Comparison of ENCODE assay signal across 19 cellular contexts in the genomic region with DNA sequence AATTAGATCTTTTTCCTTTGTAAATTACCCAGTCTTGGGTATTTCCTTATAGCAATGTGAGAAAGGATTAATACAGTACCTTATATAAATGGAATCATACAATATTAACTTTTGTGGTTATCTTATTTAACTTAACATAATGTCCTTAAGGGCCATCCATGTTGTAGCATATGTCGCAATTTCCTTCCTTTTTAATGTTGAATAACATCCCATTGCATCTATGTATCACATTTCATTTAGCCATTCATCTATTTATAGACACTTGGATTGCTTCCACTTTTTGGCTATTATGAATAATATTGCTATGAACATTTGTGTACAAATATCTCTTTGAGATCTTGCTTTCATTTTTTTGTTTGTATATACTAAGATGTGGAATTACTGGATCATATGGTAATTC.
"Had no signal": no experiment of that assay in that cellular context is flagged by ENCODE, and none has a peak within 500 bp of the region (broad histone marks: within the 10 kb centered on the region; RNA-seq: fewer than 3 reads in every experiment).

No MANE protein-coding gene starts in this region.

- H3K27me3 ChIP-seq: brain microvascular endothelial cell, foreskin keratinocyte, suprapubic skin had no signal

- H3K36me3 Mint-ChIP-seq: activated naive CD8-positive, alpha-beta T cell treated with anti-CD3 and anti-CD28 coated beads, Interleukin-2, amount 10 ng/mL, durations not matched to agents 7 days and 5 days; natural killer cell had no signal

- H3K4me1 Mint-ChIP-seq: activated naive CD8-positive, alpha-beta T cell treated with anti-CD3 and anti-CD28 coated beads, Interleukin-2, amount 10 ng/mL, durations not matched to agents 7 days and 5 days; memory B cell; natural killer cell had no signal

- H3K27me3 Mint-ChIP-seq: memory B cell had no signal

- H3K4me3 Mint-ChIP-seq: activated naive CD8-positive, alpha-beta T cell treated with anti-CD3 and anti-CD28 coated beads, Interleukin-2, amount 10 ng/mL, durations not matched to agents 7 days and 5 days; memory B cell; natural killer cell had no signal

- H3K4me3 ChIP-seq: mucosa of descending colon, skin epidermis, suprapubic skin had no signal

- DNase-seq: activated CD4-positive, alpha-beta T cell treated with anti-CD3 and anti-CD28 coated beads, Interleukin-2, amount 50 U/mL, for 1 hour; activated CD8-positive, alpha-beta memory T cell treated with anti-CD3 and anti-CD28 coated beads for 24 hours; activated naive CD8-positive, alpha-beta T cell treated with anti-CD3 and anti-CD28 coated beads, Interleukin-2, amount 10 ng/mL, durations not matched to agents 7 days and 5 days; anterior cingulate cortex; brain microvascular endothelial cell; foreskin keratinocyte; kidney glomerular epithelial cell; left ventricle myocardium superior; mucosa of descending colon; natural killer cell; stimulated activated CD4-positive, alpha-beta T cell treated with anti-CD3 and anti-CD28 coated beads, Interleukin-4, amount 100 ng/mL, for 4 hours; stimulated activated CD8-positive, alpha-beta memory T cell treated with anti-CD3 and anti-CD28 coated beads, Interleukin-4, amount 100 ng/mL, for 48 hours; stimulated activated naive CD8-positive, alpha-beta T cell treated with anti-CD3 and anti-CD28 coated beads, Interleukin-15, Interleukin-2, amounts not matched to agents 100 U/mL and 50 U/mL, for 24 hours; trophoblast cell had no signal

- H3K27ac ChIP-seq: brain microvascular endothelial cell, epithelial cell of prostate, foreskin keratinocyte, skin epidermis, suprapubic skin had no signal

- H3K9me3 ChIP-seq: mucosa of descending colon had no signal

- H3K27ac Mint-ChIP-seq: activated naive CD8-positive, alpha-beta T cell treated with anti-CD3 and anti-CD28 coated beads, Interleukin-2, amount 10 ng/mL, durations not matched to agents 7 days and 5 days; memory B cell; natural killer cell had no signal

- H3K4me1 ChIP-seq: foreskin keratinocyte, suprapubic skin had no signal

- ATAC-seq: activated CD4-positive, CD25-positive, alpha-beta regulatory T cell treated with anti-CD3 and anti-CD28 coated beads, Interleukin-2, amount 50 U/mL, for 24 hours; foreskin keratinocyte; left ventricle myocardium superior; mucosa of descending colon; natural killer cell; stimulated activated naive CD8-positive, alpha-beta T cell treated with anti-CD3 and anti-CD28 coated beads, Interleukin-15, Interleukin-2, amounts not matched to agents 100 U/mL and 50 U/mL, for 24 hours had no signal

- H3K9me3 Mint-ChIP-seq: activated naive CD8-positive, alpha-beta T cell treated with anti-CD3 and anti-CD28 coated beads, Interleukin-2, amount 10 ng/mL, durations not matched to agents 7 days and 5 days; natural killer cell had no signal

- H3K36me3 ChIP-seq: brain microvascular endothelial cell, suprapubic skin had no signal
